In genomic region chr9:23849379-23849778, GRCh38 we compare ENCODE assay signal across 1 cellular context.
TF ChIP-seq lines count a peak whose summit lies in the region.

No MANE protein-coding gene starts in this region.

TF ChIP-seq in GM12878, 131 proteins besides CTCF, POLR2A, EP300 and RAD21 (continued from another document):
- TF ChIP-seq ATF2 (IDR thresholded peaks at IDR 0.05; ENCODE audit: low read length) (no peak), SREBF2 (IDR thresholded peaks at IDR 0.05; ENCODE audit: low read length) (no peak), BMI1 (IDR thresholded peaks at IDR 0.05; ENCODE audit: borderline replicate concordance) (no peak), ZNF207 (IDR thresholded peaks at IDR 0.05; ENCODE audit: borderline replicate concordance) (no peak), CEBPZ (IDR thresholded peaks at IDR 0.05; ENCODE audit: low read depth, low read length) (no peak)
